ENCODE assay signal across 8 cellular contexts in genomic region chr7:101538596-101539459, GRCh38.
DNase-seq lines count a peak whose midpoint lies in the region; ATAC-seq and TF ChIP-seq lines count a peak whose summit lies in the region.

No MANE protein-coding gene starts in this region.

- peak overlapping the region; percentile 43 for H3K4me3 ChIP-seq in Loucy (ENCODE audit: low read length, poor library complexity, severe bottlenecking)
- H3K4me3 ChIP-seq in right lobe of liver, result no peak overlapping the region

- H3F3A ChIP-seq in Loucy (ENCODE audit: low read depth), result no peaks in the 10 kb centered on the region

- no peaks in the 10 kb centered on the region for H4K20me1 ChIP-seq in Loucy (ENCODE audit: insufficient read depth, low read length, poor library complexity, severe bottlenecking)

- DNase-seq in ELF-1 (ENCODE audit: low read depth, low spot score), result peak; percentile 87
- DNase-seq in activated CD4-positive, CD25-positive, alpha-beta regulatory T cell treated with anti-CD3 and anti-CD28 coated beads, Interleukin-2, amount 50 U/mL, for 16 hours (ENCODE audit: low read depth, low spot score), result peak; percentile 28
- peak; percentile 9 for DNase-seq in central memory CD4-positive, alpha-beta T cell
- DNase-seq in right lobe of liver, result peak; percentile 63 to 76 (median 74)
- DNase-seq in stimulated activated CD8-positive, alpha-beta memory T cell treated with anti-CD3 and anti-CD28 coated beads, Interleukin-12 subunit alpha, Interleukin-12 subunit beta, amount 100 ng/mL, for 1 hour (ENCODE audit: low read depth), result peak; percentile 38

- H3K27me3 ChIP-seq in Loucy (ENCODE audit: insufficient read depth, low read length, poor library complexity, severe bottlenecking), result no peaks in the 10 kb centered on the region
- H3K27me3 ChIP-seq in right lobe of liver, result no peaks in the 10 kb centered on the region

- intact Hi-C loops in right lobe of liver (cut with DNase I), result no loop called here

- TF ChIP-seq POLR2A in right lobe of liver (IDR thresholded peaks at IDR 0.05), result no peak

- peak overlapping the region; percentile 97 for H2AFZ ChIP-seq in Loucy (ENCODE audit: low read length)

- H3K9me3 ChIP-seq in Loucy (ENCODE audit: insufficient read depth, low read depth, low read length) (no peaks in the 10 kb centered on the region), right lobe of liver (no peaks in the 10 kb centered on the region)

- 0% methylated on average over 2 of the region's 15 CpGs for WGBS in right lobe of liver (ENCODE audit: insufficient coverage, low coverage, low lambda C conversion rate, missing lambda C conversion rate)

- H3K4me1 ChIP-seq in Loucy (ENCODE audit: insufficient read depth, low read length, poor library complexity, severe bottlenecking) (peaks cover 4% of the 10 kb centered on the region), right lobe of liver (peaks cover 0 to 32% (median 15%) of the 10 kb centered on the region in 4 donors)

- H3K9me2 ChIP-seq in Loucy (replicated peaks; ENCODE audit: low read depth, low read length), result no peaks in the 10 kb centered on the region

- H3K36me3 ChIP-seq in Loucy (ENCODE audit: insufficient read depth, low read length) (no peaks in the 10 kb centered on the region), right lobe of liver (no peaks in the 10 kb centered on the region)

- peak overlapping the region; percentile 67 for H3K4me2 ChIP-seq in Loucy (ENCODE audit: low read depth, low read length, poor library complexity, severe bottlenecking)

- peak overlapping the region; percentile 40 for H3K9ac ChIP-seq in Loucy (ENCODE audit: low read depth, low read length, poor library complexity, severe bottlenecking)

- TF ChIP-seq CTCF in Loucy (conservative IDR thresholded peaks at IDR 0.05; ENCODE audit: low read length) (peak; percentile 93), right lobe of liver (IDR thresholded peaks at IDR 0.05) (peak; percentile 76 to 97 (median 92))

- no peaks in the 10 kb centered on the region for H3K79me2 ChIP-seq in Loucy (ENCODE audit: insufficient read depth, low read length)

- H3K27ac ChIP-seq in right lobe of liver, result peak overlapping the region in 1 of 3 donors; percentile 12

- ATAC-seq in right lobe of liver (peak in 2 of 4 donors; percentile 13 to 24), GM18867 (IDR thresholded peaks at IDR 0.05; ENCODE audit: unreplicated experiment) (no peak), GM18870 (IDR thresholded peaks at IDR 0.05; ENCODE audit: unreplicated experiment) (no peak)

Comparison
In these comparisons a context has a peak if more than half of its experiments do, and no peak if none do; other contexts are left out.
1. DNase-seq: peak in every context shown above with its lines; median percentile 87 in ELF-1; 74 in right lobe of liver; 38 in stimulated activated CD8-positive, alpha-beta memory T cell treated with anti-CD3 and anti-CD28 coated beads, Interleukin-12 subunit alpha, Interleukin-12 subunit beta, amount 100 ng/mL, for 1 hour; 28 in activated CD4-positive, CD25-positive, alpha-beta regulatory T cell treated with anti-CD3 and anti-CD28 coated beads, Interleukin-2, amount 50 U/mL, for 16 hours; 9 in central memory CD4-positive, alpha-beta T cell.